ENCODE assay signal across 11 cellular contexts in genomic region chr1:3323791-3324703, GRCh38.
A peak's percentile ranks its signal among the peaks of the same experiment; 100 is the strongest.
DNase-seq lines count a peak whose midpoint lies in the region; ATAC-seq, FAIRE-seq and TF ChIP-seq lines count a peak whose summit lies in the region.
"Had no signal": no experiment of that assay in that cellular context is flagged by ENCODE, and none has a peak within 500 bp of the region (broad histone marks: within the 10 kb centered on the region; RNA-seq: fewer than 3 reads in every experiment).

No MANE protein-coding gene starts in this region.

- H3K4me2 ChIP-seq in HepG2 (ENCODE audit: low read depth, low read length) (no peak overlapping the region; the same call in 1 of the 2 replicates), neural cell (ENCODE audit: low read length) (no peak overlapping the region)
- H3K4me2 ChIP-seq: A549 had no signal

- no peak for TF ChIP-seq POLR2A in HepG2 (IDR thresholded peaks at IDR 0.05; ENCODE audit: insufficient read depth in 1 of 2, low read depth in 2 of 2, low read length in 2 of 2)
- TF ChIP-seq POLR2A in right lobe of liver (IDR thresholded peaks at IDR 0.05) = no peak

- BruUV-seq in HepG2 (replicated peaks; lab: Mats Ljungman, UMichigan) = no TSS peak

- TF ChIP-seq EP300 in HepG2 (IDR thresholded peaks at IDR 0.05; ENCODE audit: low read depth in 2 of 2, low read length in 2 of 2) (no peak), HepG2 (CRISPR knock-in tag; IDR thresholded peaks at IDR 0.05; ENCODE audit: borderline replicate concordance) (no peak), neural cell (conservative IDR thresholded peaks at IDR 0.05; ENCODE audit: poor library complexity, severe bottlenecking) (no peak)

- H3K27me3 ChIP-seq in HepG2 (ENCODE audit: control insufficient read depth in 1 of 2, insufficient read depth in 2 of 2, low read length in 2 of 2) (no peaks in the 10 kb centered on the region; a peak in 2 of 5 replicates), right lobe of liver (no peaks in the 10 kb centered on the region), left ventricle myocardium inferior (ENCODE audit: low read depth) (peaks cover 35% of the 10 kb centered on the region), neural cell (ENCODE audit: insufficient read depth, low read depth, low read length) (no peaks in the 10 kb centered on the region)

- H3K4me1 ChIP-seq in HepG2 (ENCODE audit: insufficient read depth, low read length) (peaks cover 98% of the 10 kb centered on the region), right lobe of liver (peaks cover 0 to 10% (median 4%) of the 10 kb centered on the region in 4 donors), left ventricle myocardium inferior (peaks cover 67% of the 10 kb centered on the region)

- no peak for TF ChIP-seq RAD21 in HepG2 (CRISPR knock-in tag; IDR thresholded peaks at IDR 0.05)
- TF ChIP-seq RAD21 in neural cell (conservative IDR thresholded peaks at IDR 0.05) = no peak

- TF ChIP-seq CTCF in HepG2 (CRISPR knock-in tag; IDR thresholded peaks at IDR 0.05) (no peak; the same call in 1 of the 2 replicates), right lobe of liver (IDR thresholded peaks at IDR 0.05) (no peak), left ventricle myocardium inferior (IDR thresholded peaks at IDR 0.05; ENCODE audit: borderline replicate concordance) (no peak), neural cell (IDR thresholded peaks at IDR 0.05; ENCODE audit: poor library complexity, severe bottlenecking) (no peak)

- no peaks in the 10 kb centered on the region; a peak in 1 of 5 replicates for H3K36me3 ChIP-seq in HepG2 (replicated peaks in 1 of 2; ENCODE audit: control insufficient read depth in 1 of 2, insufficient read depth in 2 of 2, low read length in 2 of 2)
- H3K36me3 ChIP-seq in right lobe of liver = no peaks in the 10 kb centered on the region
- no peaks in the 10 kb centered on the region for H3K36me3 ChIP-seq in left ventricle myocardium inferior
- no peaks in the 10 kb centered on the region for H3K36me3 ChIP-seq in neural cell (ENCODE audit: insufficient read depth, low read length)

- no peak for DNase-seq in HepG2 (ENCODE audit: low spot score)
- DNase-seq in right lobe of liver = no peak
- no peak for DNase-seq in left ventricle myocardium inferior
- DNase-seq in NCI-H510A treated with DMSO at 0.1 percent for 48 hours (lab: John Stamatoyannopoulos, UW) = no peak
- no peak for DNase-seq in head of caudate nucleus
- DNase-seq: NCI-H1417 treated with DMSO at 0.1 percent for 48 hours, NCI-H2029 had no signal

- POLR2A ChIA-PET in HepG2 (lab: Yijun Ruan, JAX) = interaction anchor here (1.1 to 5.8 kb wide), 6 partner anchors 11 to 33 kb away, joined by 3 to 54 read pairs (median 10); no protein-coding TSS in a partner anchor

- H4K20me1 ChIP-seq in HepG2 (ENCODE audit: insufficient read depth, low read length) = no peaks in the 10 kb centered on the region
- H4K20me1 ChIP-seq in neural cell (ENCODE audit: insufficient read depth) = no peaks in the 10 kb centered on the region

- H2AFZ ChIP-seq in HepG2 (ENCODE audit: low read length) (no peak overlapping the region), neural cell (ENCODE audit: low read depth, low read length) (no peak overlapping the region)

- H3K79me2 ChIP-seq in HepG2 (ENCODE audit: insufficient read depth, low read length) (peaks cover 15% of the 10 kb centered on the region), neural cell (replicated peaks; ENCODE audit: insufficient read depth, low read length) (no peaks in the 10 kb centered on the region)

- H3K9me3 ChIP-seq in HepG2 (ENCODE audit: low read length) = no peaks in the 10 kb centered on the region
- H3K9me3 ChIP-seq in right lobe of liver = no peaks in the 10 kb centered on the region
- no peaks in the 10 kb centered on the region for H3K9me3 ChIP-seq in left ventricle myocardium inferior (replicated peaks)
- no peaks in the 10 kb centered on the region for H3K9me3 ChIP-seq in neural cell (ENCODE audit: low read length)
- H3K9me3 ChIP-seq: A549 had no signal

- CTCF ChIA-PET in HepG2 (lab: Yijun Ruan, JAX; ENCODE audit: low intra/inter-chr PET ratio, low total read pairs) = no interaction called here

- H3K9ac ChIP-seq in HepG2 (ENCODE audit: insufficient read depth, low read depth, low read length) = no peak overlapping the region
- H3K9ac ChIP-seq in neural cell (ENCODE audit: low read length) = no peak overlapping the region

- ATAC-seq in HepG2 (no peak), right lobe of liver (no peak), HG03460 (IDR thresholded peaks at IDR 0.05; ENCODE audit: unreplicated experiment) (no peak), HG02970 (IDR thresholded peaks at IDR 0.05; ENCODE audit: low FRiP score, unreplicated experiment) (no peak)
- ATAC-seq: A549 had no signal

- intact Hi-C loops in HepG2 (cut with micrococcal nuclease; ENCODE audit: unreplicated experiment) = no loop called here
- intact Hi-C loops in right lobe of liver (cut with DNase I) = no loop called here
- intact Hi-C loops in left ventricle myocardium inferior (cut with micrococcal nuclease) = no loop called here
- intact Hi-C loops in head of caudate nucleus (cut with DNase I) = no loop called here

- in situ Hi-C loops in HepG2 (cut with HindIII; ENCODE audit: extremely low pct_ligation_motif_present, low pct_unique_long_range_greater_than_20kb) = no loop called here

- H3K27ac ChIP-seq in HepG2 (ENCODE audit: extremely low read length, insufficient read depth, low read length) = peak overlapping the region; percentile 81
- no peak overlapping the region for H3K27ac ChIP-seq in right lobe of liver
- H3K27ac ChIP-seq in left ventricle myocardium inferior (replicated peaks) = peak overlapping the region; percentile 85
- H3K27ac ChIP-seq in neural cell (ENCODE audit: low read length) = peak overlapping the region; percentile 36
- H3K27ac ChIP-seq: A549 had no signal

- 87% methylated on average over 21 of the region's 26 CpGs for WGBS in HepG2 (ENCODE audit: low lambda C conversion rate)
- WGBS in right lobe of liver (ENCODE audit: insufficient coverage, low coverage, low lambda C conversion rate, missing lambda C conversion rate) = 59% methylated on average over 7 of the region's 26 CpGs

- no peaks in the 10 kb centered on the region for H3K9me2 ChIP-seq in neural cell (ENCODE audit: insufficient read depth, low read length)

- no peak for FAIRE-seq in HepG2 (lab: Jason Lieb, UNC)
- FAIRE-seq: A549 had no signal

- H3F3A ChIP-seq in neural cell (ENCODE audit: insufficient read depth, low read length, poor library complexity, severe bottlenecking) = no peaks in the 10 kb centered on the region

- H3K4me3 ChIP-seq in HepG2 (replicated peaks in 1 of 3; ENCODE audit: insufficient read depth in 1 of 3, low read depth in 2 of 3, low read length in 3 of 3) = no peak overlapping the region
- H3K4me3 ChIP-seq in right lobe of liver = no peak overlapping the region
- peak overlapping the region; percentile 19 for H3K4me3 ChIP-seq in left ventricle myocardium inferior
- H3K4me3 ChIP-seq in neural cell (ENCODE audit: low read length) = no peak overlapping the region
- H3K4me3 ChIP-seq: A549 had no signal

TF ChIP-seq in HepG2, 621 proteins besides CTCF, POLR2A, EP300 and RAD21 (continues in another document):
- TF ChIP-seq SP4 (CRISPR knock-in tag; IDR thresholded peaks at IDR 0.05) (peak; percentile 9; the same call in 1 of the 2 replicates), ZFP90 (CRISPR knock-in tag; IDR thresholded peaks at IDR 0.05; ENCODE audit: borderline replicate concordance) (0 out of 2 replicates have a peak, but pooled peaks have one; percentile 31), TBX2 (CRISPR knock-in tag; IDR thresholded peaks at IDR 0.05; ENCODE audit: borderline replicate concordance) (0 out of 2 replicates have a peak, but pooled peaks have one; percentile 5), KLF9 (CRISPR knock-in tag; IDR thresholded peaks at IDR 0.05; ENCODE audit: low read depth) (no peak), TARDBP (CRISPR knock-in tag; IDR thresholded peaks at IDR 0.05) (peak; percentile 15; the same call in 1 of the 2 replicates), ZNF879 (CRISPR knock-in tag; IDR thresholded peaks at IDR 0.05) (0 out of 2 replicates have a peak, but pooled peaks have one; percentile 21), PHB2 (IDR thresholded peaks at IDR 0.05; ENCODE audit: partially characterized antibody) (no peak)
- TF ChIP-seq, protein P1, sequence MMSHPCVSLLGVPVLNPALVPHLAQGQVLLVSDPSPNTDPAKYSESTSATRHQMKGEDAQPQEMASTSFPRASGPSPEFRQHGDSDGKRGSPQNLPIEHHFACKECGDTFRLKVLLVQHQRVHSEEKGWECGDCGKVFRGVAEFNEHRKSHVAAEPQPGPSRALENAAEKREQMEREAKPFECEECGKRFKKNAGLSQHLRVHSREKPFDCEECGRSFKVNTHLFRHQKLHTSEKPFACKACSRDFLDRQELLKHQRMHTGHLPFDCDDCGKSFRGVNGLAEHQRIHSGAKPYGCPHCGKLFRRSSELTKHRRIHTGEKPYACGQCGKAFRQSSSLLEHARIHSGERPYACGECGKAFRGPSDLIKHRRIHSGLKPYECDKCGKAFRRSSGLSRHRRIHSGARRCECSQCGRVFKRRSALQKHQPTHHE (CRISPR knock-in tag; IDR thresholded peaks at IDR 0.05; ENCODE audit: borderline replicate concordance) = 0 out of 2 replicates have a peak, but pooled peaks have one; percentile 38

TF ChIP-seq in neural cell, 6 proteins besides CTCF, POLR2A, EP300 and RAD21 (continues in another document):
- no peak for TF ChIP-seq TAF1 (IDR thresholded peaks at IDR 0.05; ENCODE audit: low read depth)
- no peak for TF ChIP-seq MXI1 (conservative IDR thresholded peaks at IDR 0.05; ENCODE audit: poor library complexity, severe bottlenecking)
- TF ChIP-seq EZH2 (IDR thresholded peaks at IDR 0.05; ENCODE audit: borderline replicate concordance, insufficient read depth, low read length, poor library complexity, severe bottlenecking) = no peak

Comparison
In these comparisons a context has a peak if more than half of its experiments do, and no peak if none do; other contexts are left out.
1. H3K27ac ChIP-seq: peak in HepG2 (single experiment), left ventricle myocardium inferior (single experiment) and neural cell (single experiment); none in right lobe of liver (0 of 3).